22 cellular contexts compared by ENCODE assay signal in genomic region chr12:31947971-31948370, GRCh38.
"Had no signal": no experiment of that assay in that cellular context is flagged by ENCODE, and none has a peak within 500 bp of the region (broad histone marks: within the 10 kb centered on the region; RNA-seq: fewer than 3 reads in every experiment).

No MANE protein-coding gene starts in this region.

- H3K36me3 ChIP-seq: SJSA1 had no signal

- H3K9me3 ChIP-seq: SJSA1 had no signal

- H3K4me1 ChIP-seq: SJSA1 had no signal

- H3K27ac ChIP-seq: HL-60, SJSA1, SK-N-MC had no signal

- DNase-seq: KBM-7, MV-4-11, NCI-H1048, NCI-H1105, NCI-H1417, NCI-H1436 treated with DMSO at 0.1 percent for 48 hours, NCI-H1694, NCI-H187 treated with DMSO at 0.1 percent for 48 hours, NCI-H2029 treated with DMSO at 0.1 percent for 48 hours, NCI-H2171 treated with DMSO at 0.1 percent for 48 hours, NCI-H2227 treated with DMSO at 0.1 percent for 48 hours, NCI-H446, NCI-H510A, NCI-H524 treated with DMSO at 0.1 percent for 48 hours, NCI-H69, NCI-H774, Right ventricle myocardium superior, RPMI8226, SIG-M5 had no signal

- H3K4me3 ChIP-seq: SJSA1, SK-N-MC had no signal

- H3K27me3 ChIP-seq: SJSA1 had no signal
